ENCODE assay signal across 24 cellular contexts in the genomic region with DNA sequence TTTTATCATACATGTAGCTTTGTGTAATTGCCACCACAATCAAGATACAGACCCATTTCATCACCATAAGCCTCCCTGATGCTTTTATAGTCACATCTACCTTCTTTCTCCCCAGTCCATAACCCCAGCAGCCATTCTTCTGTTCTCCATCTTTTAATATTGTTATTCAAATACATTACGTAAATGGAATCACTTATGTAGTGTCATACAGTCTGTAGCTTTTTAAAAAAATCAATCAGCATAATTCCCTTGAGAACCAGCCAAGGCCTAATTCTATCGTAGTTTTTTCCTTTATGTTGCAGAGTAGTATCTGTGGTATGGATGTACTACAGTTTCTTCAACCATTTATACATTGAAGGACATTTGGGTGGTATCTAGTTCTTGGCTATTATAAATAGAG. TPM values are rescaled to one million over a fixed set of nuclear protein-coding genes. Genes with fewer than 3 reads are reported as not detected.
DNase-seq lines count a peak whose midpoint lies in the region; ATAC-seq lines count a peak whose summit lies in the region.
"Had no signal": no experiment of that assay in that cellular context is flagged by ENCODE, and none has a peak within 500 bp of the region (broad histone marks: within the 10 kb centered on the region; RNA-seq: fewer than 3 reads in every experiment).

No MANE protein-coding gene starts in this region.

- peaks cover 19% of the 10 kb centered on the region for H3K4me1 Mint-ChIP-seq in activated CD4-positive, alpha-beta memory T cell treated with anti-CD3 and anti-CD28 coated beads, Interleukin-2, amount 10 ng/mL, durations not matched to agents 7 days and 5 days
- peaks cover 10% of the 10 kb centered on the region for H3K4me1 Mint-ChIP-seq in activated CD4-positive, alpha-beta memory T cell treated with anti-CD3 and anti-CD28 coated beads for 36 hours (ENCODE audit: low read depth)
- H3K4me1 Mint-ChIP-seq in T-helper 17 cell, result peaks cover 5% of the 10 kb centered on the region
- H3K4me1 Mint-ChIP-seq: CD14-positive monocyte had no signal

- no peak overlapping the region for H3K4me3 Mint-ChIP-seq in activated CD4-positive, alpha-beta memory T cell treated with anti-CD3 and anti-CD28 coated beads, Interleukin-2, amount 10 ng/mL, durations not matched to agents 7 days and 5 days
- no peak overlapping the region for H3K4me3 Mint-ChIP-seq in activated CD4-positive, alpha-beta memory T cell treated with anti-CD3 and anti-CD28 coated beads for 36 hours
- H3K4me3 Mint-ChIP-seq in T-helper 17 cell, result peak overlapping the region; percentile 2
- H3K4me3 Mint-ChIP-seq: B cell; CD14-positive monocyte; CD4-positive, CD25-positive, alpha-beta regulatory T cell had no signal

- H3K36me3 Mint-ChIP-seq in activated CD4-positive, alpha-beta memory T cell treated with anti-CD3 and anti-CD28 coated beads, Interleukin-2, amount 10 ng/mL, durations not matched to agents 7 days and 5 days (ENCODE audit: low read depth), result no peaks in the 10 kb centered on the region
- H3K36me3 Mint-ChIP-seq in activated CD4-positive, alpha-beta memory T cell treated with anti-CD3 and anti-CD28 coated beads for 36 hours, result no peaks in the 10 kb centered on the region
- peaks cover 2% of the 10 kb centered on the region for H3K36me3 Mint-ChIP-seq in T-helper 17 cell (ENCODE audit: low read depth)
- H3K36me3 Mint-ChIP-seq: CD14-positive monocyte; CD4-positive, alpha-beta memory T cell; CD4-positive, CD25-positive, alpha-beta regulatory T cell; CD8-positive, alpha-beta memory T cell had no signal

- H3K9me3 Mint-ChIP-seq in activated CD4-positive, alpha-beta memory T cell treated with anti-CD3 and anti-CD28 coated beads, Interleukin-2, amount 10 ng/mL, durations not matched to agents 7 days and 5 days, result peaks cover 2% of the 10 kb centered on the region
- no peaks in the 10 kb centered on the region for H3K9me3 Mint-ChIP-seq in activated CD4-positive, alpha-beta memory T cell treated with anti-CD3 and anti-CD28 coated beads for 36 hours
- H3K9me3 Mint-ChIP-seq: CD4-positive, alpha-beta memory T cell; CD4-positive, CD25-positive, alpha-beta regulatory T cell; CD8-positive, alpha-beta memory T cell had no signal

- DNase-seq in NCI-H1436 (lab: John Stamatoyannopoulos, UW) (peak; percentile 6), NCI-H1436 treated with DMSO at 0.1 percent for 48 hours (lab: John Stamatoyannopoulos, UW) (no peak), T-helper 17 cell (no peak), mesenteric fat pad (ENCODE audit: low spot score) (no peak), LoVo (ENCODE audit: low spot score) (no peak)
- DNase-seq in activated CD4-positive, alpha-beta memory T cell treated with anti-CD3 and anti-CD28 coated beads, Interleukin-2, amount 10 ng/mL, durations not matched to agents 7 days and 5 days, result no peak
- no peak for DNase-seq in activated CD4-positive, alpha-beta memory T cell treated with anti-CD3 and anti-CD28 coated beads for 36 hours
- DNase-seq: AML-193; C1 segment of cervical spinal cord; CD4-positive, alpha-beta memory T cell; CD8-positive, alpha-beta memory T cell; COR-L47; DMS 273 treated with DMSO at 0.1 percent for 48 hours; DMS153; DMS53; DMS79; DND-41; EL; GDM1 had no signal

- H3K9me3 ChIP-seq in T-helper 17 cell (ENCODE audit: control insufficient read depth, low read length, poor library complexity, severe bottlenecking), result no peaks in the 10 kb centered on the region

- ATAC-seq in T-helper 17 cell, result no peak
- ATAC-seq: A549, GM12878 had no signal

- intact Hi-C loops in activated CD4-positive, alpha-beta memory T cell treated with anti-CD3 and anti-CD28 coated beads for 36 hours (cut with micrococcal nuclease), result no loop called here

- peak overlapping the region; percentile 32 for H3K27ac Mint-ChIP-seq in activated CD4-positive, alpha-beta memory T cell treated with anti-CD3 and anti-CD28 coated beads, Interleukin-2, amount 10 ng/mL, durations not matched to agents 7 days and 5 days
- no peak overlapping the region for H3K27ac Mint-ChIP-seq in activated CD4-positive, alpha-beta memory T cell treated with anti-CD3 and anti-CD28 coated beads for 36 hours
- H3K27ac Mint-ChIP-seq in T-helper 17 cell, result peak overlapping the region; percentile 60
- H3K27ac Mint-ChIP-seq: B cell; CD4-positive, CD25-positive, alpha-beta regulatory T cell had no signal

- CTCF ChIA-PET in activated CD4-positive, alpha-beta memory T cell treated with anti-CD3 and anti-CD28 coated beads, Interleukin-2, amount 10 ng/mL, durations not matched to agents 7 days and 5 days (lab: Charles Lee), result interaction anchor here (1.2 to 1.9 kb wide), 2 partner anchors 9 to 132 kb away, joined by 3 to 11 read pairs; no protein-coding TSS in a partner anchor
- CTCF ChIA-PET in activated CD4-positive, alpha-beta memory T cell treated with anti-CD3 and anti-CD28 coated beads for 36 hours (lab: Charles Lee), result interaction anchor here (1.1 to 2.8 kb wide), 2 partner anchors 9 to 47 kb away, joined by 3 to 11 read pairs; no protein-coding TSS in a partner anchor

- H3K27me3 Mint-ChIP-seq in activated CD4-positive, alpha-beta memory T cell treated with anti-CD3 and anti-CD28 coated beads, Interleukin-2, amount 10 ng/mL, durations not matched to agents 7 days and 5 days, result no peaks in the 10 kb centered on the region
- no peaks in the 10 kb centered on the region for H3K27me3 Mint-ChIP-seq in activated CD4-positive, alpha-beta memory T cell treated with anti-CD3 and anti-CD28 coated beads for 36 hours
- no peaks in the 10 kb centered on the region for H3K27me3 Mint-ChIP-seq in T-helper 17 cell
- H3K27me3 Mint-ChIP-seq: B cell; CD4-positive, alpha-beta memory T cell; CD4-positive, CD25-positive, alpha-beta regulatory T cell; CD8-positive, alpha-beta memory T cell had no signal

- POLR2A ChIA-PET in activated CD4-positive, alpha-beta memory T cell treated with anti-CD3 and anti-CD28 coated beads, Interleukin-2, amount 10 ng/mL, durations not matched to agents 7 days and 5 days (lab: Charles Lee), result interaction anchor here (0.6 to 1.5 kb wide), 2 partner anchors 12 to 158 kb away, joined by 3 to 4 read pairs; no protein-coding TSS in a partner anchor
- POLR2A ChIA-PET in activated CD4-positive, alpha-beta memory T cell treated with anti-CD3 and anti-CD28 coated beads for 36 hours (lab: Charles Lee), result no interaction called here

RNA-seq across cellular contexts. Expression of gene WDR26, which starts 31.6 kb away (rescaled TPM):
- total RNA-seq in activated CD4-positive, alpha-beta memory T cell treated with anti-CD3 and anti-CD28 coated beads, Interleukin-2, amount 10 ng/mL, durations not matched to agents 7 days and 5 days, result 100 to 1,000 TPM; 114 to 118 TPM
- 10 to 100 TPM; 69.2 to 72.2 TPM for total RNA-seq in activated CD4-positive, alpha-beta memory T cell treated with anti-CD3 and anti-CD28 coated beads for 36 hours
- 100 to 1,000 TPM; 157 to 176 TPM for total RNA-seq in T-helper 17 cell
- 100 TPM for total RNA-seq in mesenteric fat pad
